In genomic region chr7:137130751-137131158, GRCh38 we compare ENCODE assay signal across 1 cellular context.
TF ChIP-seq lines count a peak whose summit lies in the region.

No MANE protein-coding gene starts in this region.

TF ChIP-seq in IMR-90, 13 proteins besides CTCF, POLR2A, EP300 and RAD21 (continued from another document):
- no peak for TF ChIP-seq ELK1 (IDR thresholded peaks at IDR 0.05; ENCODE audit: borderline replicate concordance, low read depth, low read length)
- TF ChIP-seq CHD1 (IDR thresholded peaks at IDR 0.05; ENCODE audit: low read depth, low read length) = no peak
- no peak for TF ChIP-seq RFX5 (IDR thresholded peaks at IDR 0.05; ENCODE audit: low read depth, low read length)
- TF ChIP-seq FOS (IDR thresholded peaks at IDR 0.05; ENCODE audit: low read depth, low read length) = no peak
